Comparison of ENCODE assay signal across 11 cellular contexts in the genomic region with DNA sequence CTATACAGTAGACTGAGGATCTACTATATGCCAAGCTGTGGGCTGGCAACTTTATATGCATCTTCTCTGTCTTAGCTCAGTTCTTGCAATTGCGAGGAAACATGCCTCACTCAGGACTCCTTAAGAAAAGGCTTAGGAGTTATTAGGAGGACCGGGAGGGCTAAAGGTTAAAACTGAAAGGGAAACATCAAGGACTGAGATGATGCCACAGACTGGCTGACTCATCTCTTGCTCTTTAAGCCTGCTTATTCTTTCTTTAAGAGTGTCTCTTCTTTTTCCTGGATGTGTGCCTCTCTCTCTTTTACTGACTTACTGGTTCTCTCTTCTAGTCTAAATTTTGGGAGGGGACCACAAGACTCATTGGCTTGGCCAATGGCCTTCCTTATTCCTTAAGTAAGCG. TPM values are rescaled to one million over a fixed set of nuclear protein-coding genes. Genes with fewer than 3 reads are reported as not detected.
DNase-seq lines count a peak whose midpoint lies in the region; ATAC-seq and TF ChIP-seq lines count a peak whose summit lies in the region.
"Had no signal": no experiment of that assay in that cellular context is flagged by ENCODE, and none has a peak within 500 bp of the region (broad histone marks: within the 10 kb centered on the region; RNA-seq: fewer than 3 reads in every experiment).

No MANE protein-coding gene starts in this region.

- H3K27ac ChIP-seq in heart right ventricle (peak overlapping the region in 6 of 10 donors; percentile 48 to 64 (median 52)), stomach (peak overlapping the region in 4 of 5 donors; percentile 50 to 95 (median 60))

- no peaks in the 10 kb centered on the region for H3K36me3 Mint-ChIP-seq in T-helper 2 cell treated with Interferon-gamma antibody and Interleukin-4, amounts not matched to agents 5 μg/mL and 100 μg/mL, for 36 hours (ENCODE audit: low read depth)

- no peaks in the 10 kb centered on the region for H3K9me3 Mint-ChIP-seq in T-helper 2 cell treated with Interferon-gamma antibody and Interleukin-4, amounts not matched to agents 5 μg/mL and 100 μg/mL, for 36 hours
- H3K9me3 Mint-ChIP-seq: activated B cell treated with CpG ODN at 0.5 μM for 24 hours, nephron progenitor cell had no signal

- H3K27me3 ChIP-seq in heart right ventricle, result no peaks in the 10 kb centered on the region
- H3K27me3 ChIP-seq in stomach, result no peaks in the 10 kb centered on the region

- H3K36me3 ChIP-seq in heart right ventricle, result no peaks in the 10 kb centered on the region
- no peaks in the 10 kb centered on the region for H3K36me3 ChIP-seq in stomach

- no peaks in the 10 kb centered on the region for H3K27me3 Mint-ChIP-seq in T-helper 2 cell treated with Interferon-gamma antibody and Interleukin-4, amounts not matched to agents 5 μg/mL and 100 μg/mL, for 36 hours (ENCODE audit: low read depth)
- H3K27me3 Mint-ChIP-seq: activated B cell treated with CpG ODN at 0.5 μM for 24 hours had no signal

- TF ChIP-seq EP300 in stomach (IDR thresholded peaks at IDR 0.05), result no peak

- peaks cover 7 to 56% (median 40%) of the 10 kb centered on the region in 9 donors for H3K4me1 ChIP-seq in heart right ventricle
- peaks cover 26 to 39% (median 33%) of the 10 kb centered on the region in 4 donors for H3K4me1 ChIP-seq in stomach

- no peak for TF ChIP-seq POLR2A in stomach (IDR thresholded peaks at IDR 0.05)

- DNase-seq in heart right ventricle (no peak), left cardiac atrium (no peak), fibroblast of peridontal ligament (ENCODE audit: extremely low read depth) (peak; percentile 82), stomach (no peak), CD1c-positive myeloid dendritic cell (ENCODE audit: extremely low spot score) (no peak), NCI-H2171 (lab: John Stamatoyannopoulos, UW) (no peak)
- peak; percentile 44 for DNase-seq in T-helper 2 cell treated with Interferon-gamma antibody and Interleukin-4, amounts not matched to agents 5 μg/mL and 100 μg/mL, for 36 hours (ENCODE audit: low spot score)
- DNase-seq: activated B cell treated with CpG ODN at 0.5 μM for 24 hours, NCI-H446, nephron progenitor cell had no signal

- peaks cover 46% of the 10 kb centered on the region for H3K4me1 Mint-ChIP-seq in T-helper 2 cell treated with Interferon-gamma antibody and Interleukin-4, amounts not matched to agents 5 μg/mL and 100 μg/mL, for 36 hours (ENCODE audit: low read depth)
- H3K4me1 Mint-ChIP-seq: activated B cell treated with CpG ODN at 0.5 μM for 24 hours had no signal

- H3K9me3 ChIP-seq in heart right ventricle (no peaks in the 10 kb centered on the region), stomach (no peaks in the 10 kb centered on the region)

- H3K4me3 Mint-ChIP-seq in T-helper 2 cell treated with Interferon-gamma antibody and Interleukin-4, amounts not matched to agents 5 μg/mL and 100 μg/mL, for 36 hours, result peak overlapping the region; percentile 43
- H3K4me3 Mint-ChIP-seq: activated B cell treated with CpG ODN at 0.5 μM for 24 hours, nephron progenitor cell had no signal

- TF ChIP-seq CTCF in heart right ventricle (IDR thresholded peaks at IDR 0.05), result no peak
- no peak for TF ChIP-seq CTCF in stomach (IDR thresholded peaks at IDR 0.05)

- intact Hi-C loops in heart right ventricle (cut with DNase I), result loop anchor here in 2 of 10 donors (5.0 kb wide), 2 partner anchors 33 to 52 kb away; a partner anchor contains a TSS
- intact Hi-C loops in left cardiac atrium (cut with DNase I), result no loop called here
- intact Hi-C loops in stomach (cut with DNase I; ENCODE audit: low total_unique reads), result no loop called here

- 54 to 83% methylated on average over 3 of the region's 3 CpGs for WGBS in heart right ventricle, 2 donors
- 53 to 76% (median 64%) methylated on average over 3 of the region's 3 CpGs for WGBS in stomach, 5 donors

- ATAC-seq in heart right ventricle (no peak), left cardiac atrium (no peak), GM21381 (IDR thresholded peaks at IDR 0.05; ENCODE audit: unreplicated experiment) (no peak)

- H3K27ac Mint-ChIP-seq in T-helper 2 cell treated with Interferon-gamma antibody and Interleukin-4, amounts not matched to agents 5 μg/mL and 100 μg/mL, for 36 hours, result peak overlapping the region; percentile 82
- H3K27ac Mint-ChIP-seq: activated B cell treated with CpG ODN at 0.5 μM for 24 hours, nephron progenitor cell had no signal

- H3K4me3 ChIP-seq in heart right ventricle (no peak overlapping the region), stomach (no peak overlapping the region)

RNA-seq across cellular contexts. Expression of a gene that starts 7.0 kb away (rescaled TPM):
- 100 to 1,000 TPM in 5 of 10 donors, 10 to 100 TPM in 5; 66.9 to 161 (median 102) TPM for total RNA-seq in heart right ventricle
- 10 to 100 TPM; 48.4 to 64.5 TPM for polyA plus RNA-seq in heart right ventricle
- total RNA-seq in left cardiac atrium, result 100 to 1,000 TPM in 1 of 2 donors, 10 to 100 TPM in 1; 51.4 to 152 TPM
- 100 to 1,000 TPM in 2 of 5 donors, 10 to 100 TPM in 3; 27.4 to 343 (median 81.4) TPM for total RNA-seq in stomach
- polyA plus RNA-seq in stomach, result 10 to 100 TPM; 29.6 to 97.3 (median 78.8) TPM
- total RNA-seq: activated B cell treated with CpG ODN at 0.5 μM for 24 hours had no signal

RNA-seq across cellular contexts. Expression of a gene that starts 7.7 kb away (rescaled TPM):
- total RNA-seq in heart right ventricle (10 to 100 TPM; 13.9 to 27.9 (median 18.2) TPM), left cardiac atrium (10 to 100 TPM; 23.4 to 24.1 TPM), stomach (100 to 1,000 TPM in 1 of 5 donors, 10 to 100 TPM in 4; 16.0 to 119 (median 25.1) TPM)
- polyA plus RNA-seq in heart right ventricle (10 to 100 TPM; 11.7 to 34.5 TPM), stomach (10 to 100 TPM; 11.2 to 19.7 (median 18.8) TPM)

RNA-seq across cellular contexts. Expression of a gene that starts 22.9 kb away (rescaled TPM):
- total RNA-seq in heart right ventricle, result 1 to 10 TPM in 8 of 10 donors, under 1 TPM in 2; 0.59 to 2.4 (median 1.3) TPM
- polyA plus RNA-seq in heart right ventricle, result 1 to 10 TPM in 1 of 2 donors, under 1 TPM in 1; 0.43 to 1.1 TPM
- total RNA-seq in left cardiac atrium, result 1 to 10 TPM in 1 of 2 donors, under 1 TPM in 1; 0.68 to 2.0 TPM
- not detected for total RNA-seq in stomach
- polyA plus RNA-seq in stomach, result under 1 TPM in 2 of 3 donors, not detected in 1; 0.12 to 0.33 TPM
- total RNA-seq: activated B cell treated with CpG ODN at 0.5 μM for 24 hours had no signal

RNA-seq across cellular contexts. Expression of a gene that starts 47.1 kb away (rescaled TPM):
- total RNA-seq in heart right ventricle (under 1 TPM in 2 of 10 donors, not detected in 8; 0.24 to 0.28 TPM), left cardiac atrium (not detected), stomach (under 1 TPM in 1 of 5 donors, not detected in 4; 0.37 TPM)
- polyA plus RNA-seq in heart right ventricle (under 1 TPM in 1 of 2 donors, not detected in 1; 0.06 TPM), stomach (under 1 TPM in 2 of 3 donors, not detected in 1; 0.25 to 0.30 TPM)
- total RNA-seq: activated B cell treated with CpG ODN at 0.5 μM for 24 hours had no signal

RNA-seq across cellular contexts. Expression of a gene that starts 48.6 kb away (rescaled TPM):
- total RNA-seq in heart right ventricle, result not detected
- polyA plus RNA-seq in heart right ventricle, result under 1 TPM in 1 of 2 donors, not detected in 1; 0.06 TPM
- total RNA-seq in left cardiac atrium, result not detected
- total RNA-seq in stomach, result 1 to 10 TPM in 1 of 5 donors, not detected in 4; 2.2 TPM
- polyA plus RNA-seq in stomach, result 10 to 100 TPM in 1 of 3 donors, 1 to 10 TPM in 2; 2.7 to 10.4 (median 4.1) TPM
- total RNA-seq: activated B cell treated with CpG ODN at 0.5 μM for 24 hours had no signal

Comparison
In these comparisons a context has a peak if more than half of its experiments do, and no peak if none do; other contexts are left out.
1. DNase-seq: peak in T-helper 2 cell treated with Interferon-gamma antibody and Interleukin-4, amounts not matched to agents 5 μg/mL and 100 μg/mL, for 36 hours (single experiment) and fibroblast of peridontal ligament (single experiment); none in heart right ventricle (0 of 2), left cardiac atrium (single experiment), stomach (single experiment), CD1c-positive myeloid dendritic cell (single experiment) and NCI-H2171 (single experiment).